Comparison of ENCODE assay signal across 15 cellular contexts in the genomic region with DNA sequence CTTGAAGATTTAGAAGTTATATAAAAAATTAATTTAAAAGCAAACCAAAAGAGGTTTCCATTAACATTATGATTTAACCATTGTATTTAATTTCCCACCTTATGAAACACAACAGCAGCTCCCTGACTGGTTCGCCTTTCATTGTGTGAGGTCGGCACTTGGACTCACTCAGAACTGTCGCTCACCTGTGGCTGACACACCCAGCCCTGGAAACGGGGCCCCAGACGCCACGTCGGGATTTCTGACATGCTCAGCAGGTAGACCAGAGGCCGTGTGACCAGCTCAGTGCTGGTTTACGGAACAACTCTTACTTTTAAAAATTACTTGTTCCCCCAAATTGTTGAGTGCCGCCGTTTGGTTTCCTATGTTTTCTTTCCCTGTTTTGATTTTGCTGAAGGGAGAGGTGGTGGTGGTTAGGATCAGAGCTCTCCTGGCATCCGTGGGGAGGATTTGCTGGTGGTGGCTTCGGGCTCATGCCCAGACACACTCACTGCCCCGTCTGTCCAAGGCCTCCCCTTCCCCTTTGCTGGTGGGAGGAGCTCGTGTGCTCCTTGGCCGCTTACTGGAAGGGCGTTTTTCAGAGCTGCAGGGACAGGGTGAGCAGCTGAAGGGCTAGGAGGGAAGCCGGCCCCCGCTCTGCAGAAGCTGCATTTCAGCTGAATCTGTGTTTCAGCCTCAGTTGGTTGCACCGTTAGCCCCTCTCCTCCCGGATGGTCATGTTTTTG. TPM values are rescaled to one million over a fixed set of nuclear protein-coding genes. Genes with fewer than 3 reads are reported as not detected.
A peak's percentile ranks its signal among the peaks of the same experiment; 100 is the strongest.
DNase-seq lines count a peak whose midpoint lies in the region; ATAC-seq and TF ChIP-seq lines count a peak whose summit lies in the region.
"Had no signal": no experiment of that assay in that cellular context is flagged by ENCODE, and none has a peak within 500 bp of the region (broad histone marks: within the 10 kb centered on the region; RNA-seq: fewer than 3 reads in every experiment).

No MANE protein-coding gene starts in this region.

- H3K27ac ChIP-seq in endodermal cell (ENCODE audit: low read depth, low read length), result peak overlapping the region; percentile 16
- H3K27ac ChIP-seq: HL-60, uterus had no signal

- H3K36me3 ChIP-seq in endodermal cell (ENCODE audit: control insufficient read depth, insufficient read depth, low read length), result peaks cover 68% of the 10 kb centered on the region
- H3K36me3 ChIP-seq: uterus had no signal

- no peak for DNase-seq in T-helper 2 cell treated with Interferon-gamma antibody and Interleukin-4, amounts not matched to agents 5 μg/mL and 100 μg/mL, for 36 hours (ENCODE audit: low spot score)
- DNase-seq in T-helper 2 cell (no peak), endodermal cell (no peak), mesothelial cell of epicardium (ENCODE audit: low spot score in 2 of 2, unreplicated experiment in 2 of 2) (no peak), posterior vena cava (ENCODE audit: low spot score) (no peak), NK-92 (lab: John Stamatoyannopoulos, UW; ENCODE audit: unreplicated experiment) (no peak)
- DNase-seq: ACHN, amniotic stem cell, NCI-H2107, occipital lobe, T1000, uterus had no signal

- H3K27ac Mint-ChIP-seq in T-helper 2 cell treated with Interferon-gamma antibody and Interleukin-4, amounts not matched to agents 5 μg/mL and 100 μg/mL, for 36 hours, result peak overlapping the region; percentile 36
- H3K27ac Mint-ChIP-seq in endodermal cell, result peak overlapping the region; percentile 71
- peak overlapping the region; percentile 55 for H3K27ac Mint-ChIP-seq in mesothelial cell of epicardium

- no peak overlapping the region for H3K4me3 Mint-ChIP-seq in T-helper 2 cell treated with Interferon-gamma antibody and Interleukin-4, amounts not matched to agents 5 μg/mL and 100 μg/mL, for 36 hours
- H3K4me3 Mint-ChIP-seq in endodermal cell, result no peak overlapping the region
- H3K4me3 Mint-ChIP-seq in mesothelial cell of epicardium, result no peak overlapping the region

- H3K9me3 ChIP-seq in endodermal cell (ENCODE audit: control insufficient read depth, low read length), result peaks cover 6% of the 10 kb centered on the region

- intact Hi-C loops in posterior vena cava (cut with DNase I), result no loop called here

- no peaks in the 10 kb centered on the region for H3K9me3 Mint-ChIP-seq in T-helper 2 cell treated with Interferon-gamma antibody and Interleukin-4, amounts not matched to agents 5 μg/mL and 100 μg/mL, for 36 hours
- H3K9me3 Mint-ChIP-seq in endodermal cell (peaks cover 7% of the 10 kb centered on the region), mesothelial cell of epicardium (no peaks in the 10 kb centered on the region)

- TF ChIP-seq CTCF in endodermal cell (conservative IDR thresholded peaks at IDR 0.05) (no peak), mesothelial cell of epicardium (IDR thresholded peaks at IDR 0.05; ENCODE audit: unreplicated experiment) (no peak)

- H3K9ac ChIP-seq in endodermal cell (ENCODE audit: extremely low read depth, low read length, poor library complexity, severe bottlenecking), result no peak overlapping the region

- peaks cover 48% of the 10 kb centered on the region for H3K36me3 Mint-ChIP-seq in T-helper 2 cell treated with Interferon-gamma antibody and Interleukin-4, amounts not matched to agents 5 μg/mL and 100 μg/mL, for 36 hours (ENCODE audit: low read depth)
- H3K36me3 Mint-ChIP-seq in endodermal cell (ENCODE audit: low read depth) (peaks cover 78% of the 10 kb centered on the region), mesothelial cell of epicardium (peaks cover 52% of the 10 kb centered on the region)

- H3K27me3 Mint-ChIP-seq in T-helper 2 cell treated with Interferon-gamma antibody and Interleukin-4, amounts not matched to agents 5 μg/mL and 100 μg/mL, for 36 hours (ENCODE audit: low read depth), result no peaks in the 10 kb centered on the region
- H3K27me3 Mint-ChIP-seq in endodermal cell (ENCODE audit: insufficient read depth) (no peaks in the 10 kb centered on the region), mesothelial cell of epicardium (ENCODE audit: low read depth) (no peaks in the 10 kb centered on the region)

- WGBS in endodermal cell (ENCODE audit: insufficient coverage in 1 of 2, insufficient read length in 1 of 2), 2 experiments, result 85 to 93% methylated on average over 8 to 21 of the region's 21 CpGs

- H3K4me1 ChIP-seq in endodermal cell (ENCODE audit: control insufficient read depth, insufficient read depth, low read length), result no peaks in the 10 kb centered on the region

- no peaks in the 10 kb centered on the region for H3K27me3 ChIP-seq in endodermal cell (ENCODE audit: control insufficient read depth, insufficient read depth, low read length, poor library complexity, severe bottlenecking)
- H3K27me3 ChIP-seq: uterus had no signal

- peaks cover 2% of the 10 kb centered on the region for H3K4me1 Mint-ChIP-seq in T-helper 2 cell treated with Interferon-gamma antibody and Interleukin-4, amounts not matched to agents 5 μg/mL and 100 μg/mL, for 36 hours (ENCODE audit: low read depth)
- H3K4me1 Mint-ChIP-seq in endodermal cell (peaks cover 10% of the 10 kb centered on the region), mesothelial cell of epicardium (no peaks in the 10 kb centered on the region)

- ATAC-seq in GM21447 (IDR thresholded peaks at IDR 0.05; ENCODE audit: unreplicated experiment), result no peak

- no peak overlapping the region for H3K4me3 ChIP-seq in endodermal cell (ENCODE audit: low read length)
- H3K4me3 ChIP-seq: uterus had no signal

TF ChIP-seq in PFSK-1, 5 proteins besides CTCF, POLR2A, EP300 and RAD21:
- peak; percentile 55; the same call in 1 of the 2 replicates for TF ChIP-seq POLR2AphosphoS5 (IDR thresholded peaks at IDR 0.05; ENCODE audit: low read depth, low read length)
- no peak for TF ChIP-seq TAF1 (IDR thresholded peaks at IDR 0.05; ENCODE audit: borderline replicate concordance, insufficient read depth, low read length)

RNA-seq across cellular contexts. Expression of a gene that starts 59.2 kb away (rescaled TPM):
- 4.5 TPM for polyA plus RNA-seq in PFSK-1 (2012; ENCODE audit: insufficient read length, low read depth)
- 1 to 10 TPM; 1.0 to 1.9 TPM for total RNA-seq in endodermal cell
- 0.36 TPM for polyA plus RNA-seq in endodermal cell (2013, experiment 1 of 2)
- 1.0 TPM for polyA plus RNA-seq in endodermal cell (2013, experiment 2 of 2)
- 4.5 to 4.7 TPM (median 4.6 TPM) in 3 replicates for total RNA-seq in mesothelial cell of epicardium
- 1 to 10 TPM; 2.5 to 5.1 TPM for total RNA-seq in posterior vena cava
